ENCODE assay signal across 1 cellular context in genomic region chr1:43968348-43968948, GRCh38.
TF ChIP-seq lines count a peak whose summit lies in the region.

No MANE protein-coding gene starts in this region.

TF ChIP-seq in H1, 55 proteins besides CTCF, POLR2A, EP300 and RAD21:
- TF ChIP-seq SIN3A (conservative IDR thresholded peaks at IDR 0.05 in 1 of 2, IDR thresholded peaks at IDR 0.05 in 1 of 2; ENCODE audit: low read depth in 1 of 2, low read length in 2 of 2) (peak; percentile 84 to 90; a peak in 3 of 4 replicates), KDM1A (IDR thresholded peaks at IDR 0.05; ENCODE audit: borderline replicate concordance, low read length) (no peak)
